ENCODE assay signal across 17 cellular contexts in the genomic region with DNA sequence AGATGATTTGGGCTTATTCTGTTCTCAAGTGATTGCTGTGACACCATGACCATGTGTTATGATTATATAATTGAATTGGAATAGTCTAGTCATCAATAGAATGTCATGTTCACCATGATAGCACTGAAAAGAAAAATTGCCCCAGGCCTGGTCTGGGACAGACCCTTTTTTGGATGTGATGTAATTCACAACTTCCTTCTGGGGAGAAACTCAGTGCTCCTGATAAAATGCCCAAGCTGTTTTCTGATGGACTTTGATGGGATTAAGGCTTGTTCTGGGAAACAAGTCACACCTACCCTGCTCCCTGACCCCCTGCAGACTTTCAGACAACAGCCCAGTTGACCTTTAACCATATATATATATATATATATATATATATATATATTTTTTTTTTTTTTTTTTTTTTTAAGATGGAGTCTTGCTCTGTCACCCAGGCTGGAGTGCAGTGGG.
A peak's percentile ranks its signal among the peaks of the same experiment; 100 is the strongest.
DNase-seq lines count a peak whose midpoint lies in the region; ATAC-seq and TF ChIP-seq lines count a peak whose summit lies in the region.
"Had no signal": no experiment of that assay in that cellular context is flagged by ENCODE, and none has a peak within 500 bp of the region (broad histone marks: within the 10 kb centered on the region; RNA-seq: fewer than 3 reads in every experiment).

No MANE protein-coding gene starts in this region.

- H3K4me1 ChIP-seq in OCI-LY1 (ENCODE audit: insufficient read depth, low read length, severe bottlenecking) (peaks cover 58% of the 10 kb centered on the region), heart left ventricle (peaks cover 0 to 10% (median 0%) of the 10 kb centered on the region in 12 donors)

- H3K9ac ChIP-seq in OCI-LY1 (ENCODE audit: low read length): no peak overlapping the region
- H3K9ac ChIP-seq: SK-N-SH had no signal

- peaks cover 11% of the 10 kb centered on the region for H3K36me3 Mint-ChIP-seq in effector memory CD8-positive, alpha-beta T cell (ENCODE audit: insufficient read depth)

- no peak overlapping the region for H2AFZ ChIP-seq in OCI-LY1 (ENCODE audit: low read length)

- H3K9me3 Mint-ChIP-seq in stimulated activated naive CD8-positive, alpha-beta T cell treated with anti-CD3 and anti-CD28 coated beads, Interleukin-15, amount 100 ng/mL, for 72 hours: no peaks in the 10 kb centered on the region
- H3K9me3 Mint-ChIP-seq in effector memory CD8-positive, alpha-beta T cell: no peaks in the 10 kb centered on the region
- H3K9me3 Mint-ChIP-seq: GM23338, HFFc6 had no signal

- H3K4me3 ChIP-seq in OCI-LY1 (ENCODE audit: low read depth, low read length, poor library complexity, severe bottlenecking) (no peak overlapping the region), heart left ventricle (no peak overlapping the region)
- H3K4me3 ChIP-seq: GM23338 had no signal

- no peaks in the 10 kb centered on the region for H3K27me3 ChIP-seq in OCI-LY1 (ENCODE audit: insufficient read depth, low read length)
- H3K27me3 ChIP-seq in heart left ventricle: no peaks in the 10 kb centered on the region
- H3K27me3 ChIP-seq: BE2C had no signal

- no peaks in the 10 kb centered on the region for H3K27me3 Mint-ChIP-seq in stimulated activated naive CD8-positive, alpha-beta T cell treated with anti-CD3 and anti-CD28 coated beads, Interleukin-15, amount 100 ng/mL, for 72 hours
- no peaks in the 10 kb centered on the region for H3K27me3 Mint-ChIP-seq in effector memory CD8-positive, alpha-beta T cell

- peak; percentile 45 for ATAC-seq in stimulated activated naive CD8-positive, alpha-beta T cell treated with anti-CD3 and anti-CD28 coated beads, Interleukin-15, Interleukin-2, amounts not matched to agents 100 U/mL and 50 U/mL, for 24 hours
- no peak for ATAC-seq in stimulated activated naive CD8-positive, alpha-beta T cell treated with anti-CD3 and anti-CD28 coated beads, Interleukin-15, amount 100 ng/mL, for 72 hours
- ATAC-seq in effector memory CD8-positive, alpha-beta T cell (replicated peaks): no peak
- ATAC-seq in heart left ventricle: no peak
- ATAC-seq: GM23338, PC-3 had no signal

- H3K36me3 ChIP-seq in OCI-LY1 (ENCODE audit: insufficient read depth, low read length) (no peaks in the 10 kb centered on the region), heart left ventricle (no peaks in the 10 kb centered on the region)
- H3K36me3 ChIP-seq: BE2C had no signal

- H3K27ac ChIP-seq in OCI-LY1 (ENCODE audit: low read depth, low read length, poor library complexity, severe bottlenecking) (peak overlapping the region; percentile 39), heart left ventricle (no peak overlapping the region)

- no peaks in the 10 kb centered on the region for H3K9me2 ChIP-seq in OCI-LY1 (ENCODE audit: low read depth, low read length)
- H3K9me2 ChIP-seq: SK-N-SH had no signal

- H3K4me2 ChIP-seq in OCI-LY1 (ENCODE audit: low read length): no peak overlapping the region
- H3K4me2 ChIP-seq: GM23338, SK-N-SH had no signal

- no peak for DNase-seq in stimulated activated naive CD8-positive, alpha-beta T cell treated with anti-CD3 and anti-CD28 coated beads, Interleukin-15, Interleukin-2, amounts not matched to agents 100 U/mL and 50 U/mL, for 24 hours
- no peak for DNase-seq in stimulated activated naive CD8-positive, alpha-beta T cell treated with anti-CD3 and anti-CD28 coated beads, Interleukin-15, amount 100 ng/mL, for 72 hours
- DNase-seq in effector memory CD8-positive, alpha-beta T cell: no peak
- DNase-seq in HuH-7 (ENCODE audit: low spot score) (no peak), NCI-H1436 (lab: John Stamatoyannopoulos, UW) (no peak), heart left ventricle (no peak)
- DNase-seq: BE2C; DMS 273 treated with DMSO at 0.1 percent for 48 hours; HFFc6; IMR-90; NCI-H226; NCI-H526 treated with DMSO at 0.1 percent for 48 hours; NK-92 treated with Interleukin-12 subunit alpha and Interleukin-12 subunit beta, amount 100 ng/mL, for 24 hours; PC-3; SK-N-SH had no signal

- H3K79me2 ChIP-seq in OCI-LY1 (ENCODE audit: insufficient read depth, low read length): no peaks in the 10 kb centered on the region

- no peaks in the 10 kb centered on the region for H4K20me1 ChIP-seq in OCI-LY1 (ENCODE audit: insufficient read depth, low read length)

- H3K4me1 Mint-ChIP-seq in stimulated activated naive CD8-positive, alpha-beta T cell treated with anti-CD3 and anti-CD28 coated beads, Interleukin-15, amount 100 ng/mL, for 72 hours: peaks cover 75% of the 10 kb centered on the region
- H3K4me1 Mint-ChIP-seq in effector memory CD8-positive, alpha-beta T cell (ENCODE audit: low read depth in 2 of 2): peaks cover 36 to 39% of the 10 kb centered on the region in 2 donors

- TF ChIP-seq CTCF in OCI-LY1 (IDR thresholded peaks at IDR 0.05; ENCODE audit: low read length): no peak
- no peak for TF ChIP-seq CTCF in heart left ventricle (IDR thresholded peaks at IDR 0.05)

- peak overlapping the region in 1 of 2 donors; percentile 23 for H3K4me3 Mint-ChIP-seq in stimulated activated naive CD8-positive, alpha-beta T cell treated with anti-CD3 and anti-CD28 coated beads, Interleukin-15, amount 100 ng/mL, for 72 hours
- H3K4me3 Mint-ChIP-seq in effector memory CD8-positive, alpha-beta T cell: no peak overlapping the region
- H3K4me3 Mint-ChIP-seq: GM23338, HFFc6 had no signal

- H3K27ac Mint-ChIP-seq in stimulated activated naive CD8-positive, alpha-beta T cell treated with anti-CD3 and anti-CD28 coated beads, Interleukin-15, amount 100 ng/mL, for 72 hours: peak overlapping the region in 1 of 2 donors; percentile 78
- peak overlapping the region; percentile 27 to 56 for H3K27ac Mint-ChIP-seq in effector memory CD8-positive, alpha-beta T cell
- H3K27ac Mint-ChIP-seq: GM23338, HFFc6 had no signal

- intact Hi-C loops in heart left ventricle (cut with DNase I): no loop called here

- H3K9me3 ChIP-seq in OCI-LY1 (ENCODE audit: low read length) (no peaks in the 10 kb centered on the region), heart left ventricle (no peaks in the 10 kb centered on the region)
- H3K9me3 ChIP-seq: BE2C, SK-N-SH had no signal

- no peaks in the 10 kb centered on the region for H3F3A ChIP-seq in OCI-LY1 (ENCODE audit: insufficient read depth, low read length)

- no peak for TF ChIP-seq POLR2A in heart left ventricle (IDR thresholded peaks at IDR 0.05)
